Comparison of ENCODE assay signal across 11 cellular contexts in genomic region chr10:97279121-97279815, GRCh38. TPM values are rescaled to one million over a fixed set of nuclear protein-coding genes. Genes with fewer than 3 reads are reported as not detected.
DNase-seq lines count a peak whose midpoint lies in the region; ATAC-seq and TF ChIP-seq lines count a peak whose summit lies in the region.
"Had no signal": no experiment of that assay in that cellular context is flagged by ENCODE, and none has a peak within 500 bp of the region (broad histone marks: within the 10 kb centered on the region; RNA-seq: fewer than 3 reads in every experiment).

No MANE protein-coding gene starts in this region.

- no peaks in the 10 kb centered on the region for H3K9me3 Mint-ChIP-seq in HFFc6

- no peak overlapping the region for H3K4me3 Mint-ChIP-seq in HFFc6

- no peaks in the 10 kb centered on the region for H3K36me3 Mint-ChIP-seq in HFFc6 (ENCODE audit: low read depth)

- H3K4me1 Mint-ChIP-seq in HFFc6 (ENCODE audit: low read depth): peaks cover 20% of the 10 kb centered on the region

- no peaks in the 10 kb centered on the region for H3K36me3 ChIP-seq in spleen
- H3K36me3 ChIP-seq: WERI-Rb-1 had no signal

- peaks cover 2% of the 10 kb centered on the region; the same call in 1 of the 2 replicates for H3K27me3 Mint-ChIP-seq in HFFc6 (ENCODE audit: insufficient read depth)

- H3K9me3 ChIP-seq in right cardiac atrium (ENCODE audit: control insufficient read depth, low read length) (no peaks in the 10 kb centered on the region), spleen (no peaks in the 10 kb centered on the region)

- ATAC-seq in SK-N-SH treated with all-trans-retinoic acid at 6 μM for 48 hours (peak; percentile 75), right cardiac atrium (peak; percentile 31 to 32), HG02973 (IDR thresholded peaks at IDR 0.05; ENCODE audit: unreplicated experiment) (no peak)

- peak overlapping the region; percentile 76 for H3K27ac Mint-ChIP-seq in HFFc6

- TF ChIP-seq CTCF in HFFc6 (IDR thresholded peaks at IDR 0.05) (no peak), spleen (IDR thresholded peaks at IDR 0.05 in 8 of 11, conservative IDR thresholded peaks at IDR 0.05 in 3 of 11) (no peak)

- no peak for TF ChIP-seq POLR2A in spleen (IDR thresholded peaks at IDR 0.05)

- intact Hi-C loops in right cardiac atrium (cut with DNase I): loop anchor here in 1 of 4 donors (10.0 kb wide), 1 partner anchor 76 kb away; no protein-coding TSS in a partner anchor
- intact Hi-C loops in spleen (cut with DNase I; ENCODE audit: low total_unique reads): no loop called here

- peaks cover 3% of the 10 kb centered on the region for H3K4me1 ChIP-seq in right cardiac atrium (ENCODE audit: control insufficient read depth, insufficient read depth, low read length)
- H3K4me1 ChIP-seq in spleen: peaks cover 7 to 37% (median 30%) of the 10 kb centered on the region in 6 donors

- H3K27ac ChIP-seq in right cardiac atrium (ENCODE audit: low read length) (no peak overlapping the region), spleen (peak overlapping the region in 7 of 8 donors; percentile 66 to 81 (median 72))
- H3K27ac ChIP-seq: WERI-Rb-1 had no signal

- DNase-seq in HFFc6 (no peak), right cardiac atrium (no peak), spleen (no peak), GM19238 (ENCODE audit: insufficient read length, low spot score) (no peak), NCI-H1930 (lab: John Stamatoyannopoulos, UW) (no peak), NCI-H146 treated with DMSO at 0.1 percent for 48 hours (lab: John Stamatoyannopoulos, UW; ENCODE audit: unreplicated experiment) (no peak)
- DNase-seq: activated naive CD4-positive, alpha-beta T cell treated with anti-CD3 and anti-CD28 coated beads, Interleukin-2, amount 50 U/mL, for 16 hours; stimulated activated CD8-positive, alpha-beta memory T cell treated with anti-CD3 and anti-CD28 coated beads, Interleukin-4, amount 100 ng/mL, for 48 hours; WERI-Rb-1 had no signal

- H3K27me3 ChIP-seq in right cardiac atrium (ENCODE audit: control insufficient read depth, insufficient read depth): no peaks in the 10 kb centered on the region
- no peaks in the 10 kb centered on the region for H3K27me3 ChIP-seq in spleen (replicated peaks in 1 of 7)

- no peak overlapping the region for H3K4me3 ChIP-seq in right cardiac atrium (ENCODE audit: low read length)
- no peak overlapping the region for H3K4me3 ChIP-seq in spleen

- WGBS in right cardiac atrium: 73% methylated on average over 9 of the region's 9 CpGs
- 75 to 90% (median 81%) methylated on average over 9 of the region's 9 CpGs for WGBS in spleen, 5 donors

TF ChIP-seq in SK-N-SH treated with all-trans-retinoic acid at 6 μM for 48 hours, 23 proteins besides CTCF, POLR2A, EP300 and RAD21:
- TF ChIP-seq PATZ1 (CRISPR knock-in tag; IDR thresholded peaks at IDR 0.05; ENCODE audit: borderline replicate concordance): no peak

RNA-seq across cellular contexts. Expression of gene ARHGAP19, which starts 13.2 kb away (rescaled TPM):
- 10 to 100 TPM in 3 of 6 experiments, 1 to 10 TPM in 3; 5.2 to 12.3 (median 10.2) TPM for total RNA-seq in HFFc6 (2021; fragmentation: NEBNext Ultra II Directional; extraction: Animal tissue kit (Norgen Biotek cat#: 25700))
- 1 to 10 TPM; 3.6 to 6.3 (median 5.3) TPM for total RNA-seq in right cardiac atrium
- polyA plus RNA-seq in right cardiac atrium: 2.4 TPM
- total RNA-seq in spleen: 10 to 100 TPM; 17.5 to 35.3 (median 27.5) TPM
- polyA plus RNA-seq in spleen: 1 to 10 TPM; 3.1 to 7.4 (median 5.1) TPM

RNA-seq across cellular contexts. Expression of gene FRAT1, which starts 39.8 kb away (rescaled TPM):
- 1 to 10 TPM in 4 of 6 experiments, under 1 TPM in 2; 0.82 to 1.3 (median 1.1) TPM for total RNA-seq in HFFc6 (2021; fragmentation: NEBNext Ultra II Directional; extraction: Animal tissue kit (Norgen Biotek cat#: 25700))
- total RNA-seq in right cardiac atrium (1 to 10 TPM; 1.6 to 6.6 (median 6.1) TPM), spleen (10 to 100 TPM; 13.3 to 27.2 (median 21.5) TPM)
- polyA plus RNA-seq in right cardiac atrium (2.7 TPM), spleen (1 to 10 TPM; 6.0 to 7.8 (median 7.7) TPM)

RNA-seq across cellular contexts. Expression of gene FRAT2, which starts 55.3 kb away (rescaled TPM):
- total RNA-seq in HFFc6 (2021; fragmentation: NEBNext Ultra II Directional; extraction: Animal tissue kit (Norgen Biotek cat#: 25700)): 1 to 10 TPM; 2.2 to 2.9 (median 2.6) TPM
- total RNA-seq in right cardiac atrium: 1 to 10 TPM; 5.0 to 7.6 (median 7.5) TPM
- 3.4 TPM for polyA plus RNA-seq in right cardiac atrium
- 10 to 100 TPM; 28.3 to 75.6 (median 46.3) TPM for total RNA-seq in spleen
- polyA plus RNA-seq in spleen: 10 to 100 TPM; 12.3 to 19.9 (median 14.3) TPM
